In genomic region chr3:31066999-31067398, GRCh38 we compare ENCODE assay signal across 16 cellular contexts.
DNase-seq lines count a peak whose midpoint lies in the region; FAIRE-seq and TF ChIP-seq lines count a peak whose summit lies in the region.
"Had no signal": no experiment of that assay in that cellular context is flagged by ENCODE, and none has a peak within 500 bp of the region (broad histone marks: within the 10 kb centered on the region; RNA-seq: fewer than 3 reads in every experiment).

No MANE protein-coding gene starts in this region.

- H3K27me3 Mint-ChIP-seq in Calu3 (ENCODE audit: unreplicated experiment): peaks cover 18% of the 10 kb centered on the region
- H3K27me3 Mint-ChIP-seq: CD4-positive, alpha-beta T cell had no signal

- intact Hi-C loops in spleen (cut with DNase I; ENCODE audit: low total_unique reads): no loop called here
- intact Hi-C loops in Calu3 (cut with micrococcal nuclease; ENCODE audit: unreplicated experiment): no loop called here

- no peaks in the 10 kb centered on the region for H3K4me1 ChIP-seq in spleen

- no peak overlapping the region for H3K4me3 Mint-ChIP-seq in Calu3 (ENCODE audit: low read depth, unreplicated experiment)
- H3K4me3 Mint-ChIP-seq: CD4-positive, alpha-beta T cell; mesothelial cell of epicardium had no signal

- no peak overlapping the region for H3K4me3 ChIP-seq in AG10803 (ENCODE audit: low read length)
- no peak overlapping the region for H3K4me3 ChIP-seq in bronchial epithelial cell (ENCODE audit: low read depth, low read length)
- no peak overlapping the region for H3K4me3 ChIP-seq in spleen

- H3K9me3 ChIP-seq in spleen: no peaks in the 10 kb centered on the region

- no peak overlapping the region for H3K27ac Mint-ChIP-seq in Calu3 (ENCODE audit: unreplicated experiment)
- H3K27ac Mint-ChIP-seq: CD4-positive, alpha-beta T cell; mesothelial cell of epicardium had no signal

- H3K27me3 ChIP-seq in bronchial epithelial cell (ENCODE audit: control insufficient read depth, insufficient read depth, low read length) (no peaks in the 10 kb centered on the region), spleen (replicated peaks in 1 of 7) (no peaks in the 10 kb centered on the region)

- no peak for TF ChIP-seq POLR2A in spleen (IDR thresholded peaks at IDR 0.05)

- peak; percentile 98 for FAIRE-seq in bronchial epithelial cell (lab: Jason Lieb, UNC)
- FAIRE-seq: endothelial cell of umbilical vein, GM18507 had no signal

- no peaks in the 10 kb centered on the region for H3K9me3 Mint-ChIP-seq in Calu3 (ENCODE audit: low read depth, unreplicated experiment)

- no peak overlapping the region for H3K27ac ChIP-seq in spleen

- H3K36me3 Mint-ChIP-seq in Calu3 (ENCODE audit: insufficient read depth, unreplicated experiment): no peaks in the 10 kb centered on the region

- no peaks in the 10 kb centered on the region for H3K4me1 Mint-ChIP-seq in Calu3 (ENCODE audit: low read depth, unreplicated experiment)

- H3K36me3 ChIP-seq in bronchial epithelial cell (ENCODE audit: control insufficient read depth, insufficient read depth, low read length): no peaks in the 10 kb centered on the region
- H3K36me3 ChIP-seq in spleen: no peaks in the 10 kb centered on the region

- TF ChIP-seq CTCF in AG10803 (conservative IDR thresholded peaks at IDR 0.05; ENCODE audit: low read length) (no peak), bronchial epithelial cell (IDR thresholded peaks at IDR 0.05; ENCODE audit: insufficient read depth, low read length, severe bottlenecking) (no peak), spleen (IDR thresholded peaks at IDR 0.05 in 8 of 11, conservative IDR thresholded peaks at IDR 0.05 in 3 of 11) (no peak), Calu3 (IDR thresholded peaks at IDR 0.05; ENCODE audit: unreplicated experiment) (no peak)

- no TSS peak for BruUV-seq in Calu3 (replicated peaks; lab: Mats Ljungman, UMichigan)

- DNase-seq in AG10803 (ENCODE audit: low read depth) (peak; percentile 92), M059J (ENCODE audit: low read depth) (peak; percentile 95), bronchial epithelial cell (ENCODE audit: low read depth) (peak; percentile 98), myocyte (ENCODE audit: low read depth) (peak; percentile 88), SIG-M5 treated with dmso at 0.1 percent for 504 hours (lab: John Stamatoyannopoulos, UW; ENCODE audit: unreplicated experiment) (no peak), spleen (no peak), nucleus accumbens (lab: John Stamatoyannopoulos, UW) (no peak), Calu3 (no peak)
- DNase-seq: activated CD4-positive, alpha-beta T cell treated with anti-CD3 and anti-CD28 coated beads for 4 hours; activated naive CD4-positive, alpha-beta T cell treated with anti-CD3 and anti-CD28 coated beads, Interleukin-2, amount 50 U/mL, for 16 hours; CD4-positive, alpha-beta T cell; NCI-H1092 treated with DMSO at 0.1 percent for 48 hours; OCI-M1 had no signal

- WGBS in spleen, 5 donors: 91 to 94% (median 92%) methylated on average over 5 of the region's 5 CpGs

- CTCF ChIA-PET in Calu3 (lab: Charles Lee): no interaction called here

Comparison
In these comparisons a context has a peak if more than half of its experiments do, and no peak if none do; other contexts are left out.
1. DNase-seq: peak in AG10803 (single experiment), M059J (single experiment), bronchial epithelial cell (single experiment) and myocyte (single experiment); none in SIG-M5 treated with dmso at 0.1 percent for 504 hours (single experiment), spleen (single experiment), nucleus accumbens (0 of 56) and Calu3 (single experiment).